Comparison of ENCODE assay signal across 1 cellular context in genomic region chrX:129540725-129541184, GRCh38.
TF ChIP-seq lines count a peak whose summit lies in the region.

No MANE protein-coding gene starts in this region.

TF ChIP-seq in K562, 482 proteins besides CTCF, POLR2A, EP300 and RAD21 (continued from another document):
- peak; percentile 71 for TF ChIP-seq ZBTB40 (IDR thresholded peaks at IDR 0.05)
- TF ChIP-seq ZBTB40 (CRISPR knock-in tag; IDR thresholded peaks at IDR 0.05) = no peak
- TF ChIP-seq VEZF1 (CRISPR knock-in tag; IDR thresholded peaks at IDR 0.05) = peak; percentile 59; the same call in 1 of the 2 replicates
- peak; percentile 27; the same call in 1 of the 2 replicates for TF ChIP-seq ZNF740 (CRISPR knock-in tag; IDR thresholded peaks at IDR 0.05)
- no peak; a peak in 1 of 4 replicates for TF ChIP-seq ZNF740 (tag; IDR thresholded peaks at IDR 0.05)
- no peak for TF ChIP-seq SP1 (CRISPR knock-in tag; IDR thresholded peaks at IDR 0.05)
- no peak for TF ChIP-seq HINFP (tag; conservative IDR thresholded peaks at IDR 0.05; ENCODE audit: low read depth)
- TF ChIP-seq GTF2E2 (tag; IDR thresholded peaks at IDR 0.05) = 0 out of 2 replicates have a peak, but pooled peaks have one; percentile 43
- peak; percentile 27; the same call in 1 of the 2 replicates for TF ChIP-seq CEBPB (tag; IDR thresholded peaks at IDR 0.05)
- no peak for TF ChIP-seq ERF (CRISPR knock-in tag; IDR thresholded peaks at IDR 0.05)
- no peak for TF ChIP-seq XRCC4 (IDR thresholded peaks at IDR 0.05; ENCODE audit: extremely low read depth, insufficient read depth, insufficient read length)
- 0 out of 4 replicates have a peak, but pooled peaks of 1 of the 2 experiments have one; percentile 7 for TF ChIP-seq MNT (conservative IDR thresholded peaks at IDR 0.05)
- TF ChIP-seq THAP12 (CRISPR knock-in tag; IDR thresholded peaks at IDR 0.05) = no peak
- TF ChIP-seq STAT5A (IDR thresholded peaks at IDR 0.05; ENCODE audit: borderline replicate concordance, low read length) = no peak
- no peak for TF ChIP-seq MLLT1 (IDR thresholded peaks at IDR 0.05)
- TF ChIP-seq L3MBTL2 (IDR thresholded peaks at IDR 0.05) = peak; percentile 38; the same call in 1 of the 2 replicates
- peak in 1 of 2 experiments; percentile 44 for TF ChIP-seq E2F6 (IDR thresholded peaks at IDR 0.05; ENCODE audit: borderline replicate concordance in 1 of 2, extremely low read depth in 1 of 2, insufficient read depth in 1 of 2, insufficient read length in 1 of 2, low read depth in 1 of 2, low read length in 1 of 2, poor library complexity in 1 of 2, severe bottlenecking in 1 of 2)
